8 cellular contexts compared by ENCODE assay signal in the genomic region with DNA sequence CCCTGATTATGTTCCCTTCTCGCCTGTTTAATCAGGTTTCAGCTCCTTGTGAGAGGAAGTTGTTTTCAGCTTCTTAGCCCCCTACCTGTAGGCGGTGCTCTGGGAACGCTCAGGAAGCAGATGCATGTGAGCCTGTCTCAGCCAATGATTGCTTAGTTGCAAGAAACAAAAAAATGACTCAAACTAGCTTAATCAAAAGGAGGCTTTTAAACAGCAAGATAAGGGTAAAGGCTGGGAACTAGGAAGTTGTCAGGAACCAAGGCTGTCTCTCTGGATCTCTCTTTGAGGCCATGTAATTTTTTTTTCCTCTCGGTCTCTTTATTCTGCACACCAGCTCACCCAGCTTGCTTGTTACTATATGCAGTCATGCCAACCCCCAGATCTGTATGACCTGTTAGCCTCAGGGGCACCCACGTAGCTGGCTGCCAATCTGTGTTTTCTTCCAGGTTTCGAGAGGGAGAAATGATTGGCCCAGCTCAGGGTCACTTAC.
DNase-seq lines count a peak whose midpoint lies in the region; ATAC-seq and TF ChIP-seq lines count a peak whose summit lies in the region.

No MANE protein-coding gene starts in this region.

- peak overlapping the region; percentile 52 for H3K27ac Mint-ChIP-seq in type B pancreatic cell

- H3K4me3 ChIP-seq in right cardiac atrium (ENCODE audit: low read length): no peak overlapping the region
- no peak overlapping the region for H3K4me3 ChIP-seq in effector memory CD4-positive, alpha-beta T cell (ENCODE audit: insufficient read depth, low read depth, low read length, poor library complexity, severe bottlenecking)

- peak; percentile 25 for DNase-seq in COR-L47 (lab: John Stamatoyannopoulos, UW)
- DNase-seq in activated effector memory CD4-positive, alpha-beta T cell treated with anti-CD3 and anti-CD28 coated beads, Interleukin-2, amount 50 U/mL, for 16 hours: peak; percentile 67
- peak; percentile 55 to 69 (median 60) for DNase-seq in right cardiac atrium
- no peak for DNase-seq in type B pancreatic cell (ENCODE audit: extremely low spot score, unreplicated experiment)
- no peak for DNase-seq in effector memory CD4-positive, alpha-beta T cell

- H3K27me3 ChIP-seq in right cardiac atrium (ENCODE audit: control insufficient read depth, insufficient read depth): no peaks in the 10 kb centered on the region
- H3K27me3 ChIP-seq in effector memory CD4-positive, alpha-beta T cell (replicated peaks; ENCODE audit: control insufficient read depth, insufficient read depth, low read length, poor library complexity, severe bottlenecking): no peaks in the 10 kb centered on the region

- TF ChIP-seq CTCF in type B pancreatic cell (conservative IDR thresholded peaks at IDR 0.05): peak; percentile 60

- no peaks in the 10 kb centered on the region for H3K27me3 Mint-ChIP-seq in type B pancreatic cell

- H3K27ac ChIP-seq in right cardiac atrium (ENCODE audit: low read length): peak overlapping the region; percentile 81
- H3K27ac ChIP-seq in effector memory CD4-positive, alpha-beta T cell (ENCODE audit: insufficient read depth, low read length, poor library complexity, severe bottlenecking): no peak overlapping the region

- H3K36me3 ChIP-seq in effector memory CD4-positive, alpha-beta T cell (ENCODE audit: control insufficient read depth, insufficient read depth, low read length): peaks cover 7% of the 10 kb centered on the region

- H3K9me3 ChIP-seq in right cardiac atrium (ENCODE audit: control insufficient read depth, low read length): no peaks in the 10 kb centered on the region
- H3K9me3 ChIP-seq in effector memory CD4-positive, alpha-beta T cell (ENCODE audit: control insufficient read depth, low read length): no peaks in the 10 kb centered on the region

- TF ChIP-seq EP300 in Ishikawa (IDR thresholded peaks at IDR 0.05; ENCODE audit: borderline replicate concordance): no peak

- H3K4me1 Mint-ChIP-seq in type B pancreatic cell (ENCODE audit: unreplicated experiment): peaks cover 21% of the 10 kb centered on the region

- 36% methylated on average over 6 of the region's 6 CpGs for WGBS in right cardiac atrium

- H3K4me3 Mint-ChIP-seq in type B pancreatic cell: no peak overlapping the region

- H3K4me1 ChIP-seq in right cardiac atrium (ENCODE audit: control insufficient read depth, insufficient read depth, low read length): peaks cover 7% of the 10 kb centered on the region
- H3K4me1 ChIP-seq in effector memory CD4-positive, alpha-beta T cell (ENCODE audit: control insufficient read depth, insufficient read depth, low read length, poor library complexity, severe bottlenecking): no peaks in the 10 kb centered on the region

- intact Hi-C loops in right cardiac atrium (cut with DNase I): loop anchor here in 3 of 4 donors (10.0 kb wide), 3 partner anchors 105 to 665 kb away; no protein-coding TSS in a partner anchor

- no peaks in the 10 kb centered on the region for H3K9me3 Mint-ChIP-seq in type B pancreatic cell

- peaks cover 23% of the 10 kb centered on the region for H3K36me3 Mint-ChIP-seq in type B pancreatic cell

- TF ChIP-seq RAD21 in Ishikawa (IDR thresholded peaks at IDR 0.05; ENCODE audit: low read depth): peak; percentile 46

- ATAC-seq in right cardiac atrium (peak; percentile 59 to 80), HG03095 (IDR thresholded peaks at IDR 0.05; ENCODE audit: unreplicated experiment) (no peak), HG03139 (IDR thresholded peaks at IDR 0.05; ENCODE audit: unreplicated experiment) (no peak)

TF ChIP-seq in Ishikawa, 13 proteins besides CTCF, POLR2A, EP300 and RAD21:
- TF ChIP-seq FOXM1 (IDR thresholded peaks at IDR 0.05; ENCODE audit: borderline replicate concordance, low read depth) (no peak), CREB1 (IDR thresholded peaks at IDR 0.05; ENCODE audit: low read depth) (no peak)
- TF ChIP-seq, protein P1, sequence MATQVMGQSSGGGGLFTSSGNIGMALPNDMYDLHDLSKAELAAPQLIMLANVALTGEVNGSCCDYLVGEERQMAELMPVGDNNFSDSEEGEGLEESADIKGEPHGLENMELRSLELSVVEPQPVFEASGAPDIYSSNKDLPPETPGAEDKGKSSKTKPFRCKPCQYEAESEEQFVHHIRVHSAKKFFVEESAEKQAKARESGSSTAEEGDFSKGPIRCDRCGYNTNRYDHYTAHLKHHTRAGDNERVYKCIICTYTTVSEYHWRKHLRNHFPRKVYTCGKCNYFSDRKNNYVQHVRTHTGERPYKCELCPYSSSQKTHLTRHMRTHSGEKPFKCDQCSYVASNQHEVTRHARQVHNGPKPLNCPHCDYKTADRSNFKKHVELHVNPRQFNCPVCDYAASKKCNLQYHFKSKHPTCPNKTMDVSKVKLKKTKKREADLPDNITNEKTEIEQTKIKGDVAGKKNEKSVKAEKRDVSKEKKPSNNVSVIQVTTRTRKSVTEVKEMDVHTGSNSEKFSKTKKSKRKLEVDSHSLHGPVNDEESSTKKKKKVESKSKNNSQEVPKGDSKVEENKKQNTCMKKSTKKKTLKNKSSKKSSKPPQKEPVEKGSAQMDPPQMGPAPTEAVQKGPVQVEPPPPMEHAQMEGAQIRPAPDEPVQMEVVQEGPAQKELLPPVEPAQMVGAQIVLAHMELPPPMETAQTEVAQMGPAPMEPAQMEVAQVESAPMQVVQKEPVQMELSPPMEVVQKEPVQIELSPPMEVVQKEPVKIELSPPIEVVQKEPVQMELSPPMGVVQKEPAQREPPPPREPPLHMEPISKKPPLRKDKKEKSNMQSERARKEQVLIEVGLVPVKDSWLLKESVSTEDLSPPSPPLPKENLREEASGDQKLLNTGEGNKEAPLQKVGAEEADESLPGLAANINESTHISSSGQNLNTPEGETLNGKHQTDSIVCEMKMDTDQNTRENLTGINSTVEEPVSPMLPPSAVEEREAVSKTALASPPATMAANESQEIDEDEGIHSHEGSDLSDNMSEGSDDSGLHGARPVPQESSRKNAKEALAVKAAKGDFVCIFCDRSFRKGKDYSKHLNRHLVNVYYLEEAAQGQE (IDR thresholded peaks at IDR 0.05; ENCODE audit: low read depth): no peak
TF ChIP-seq in Ishikawa: peak in this region for 0.

Comparison
In these comparisons a context has a peak if more than half of its experiments do, and no peak if none do; other contexts are left out.
1. DNase-seq: peak in COR-L47 (single experiment), activated effector memory CD4-positive, alpha-beta T cell treated with anti-CD3 and anti-CD28 coated beads, Interleukin-2, amount 50 U/mL, for 16 hours (single experiment) and right cardiac atrium (3 of 3); none in type B pancreatic cell (single experiment) and effector memory CD4-positive, alpha-beta T cell (0 of 3).
2. ATAC-seq: peak in right cardiac atrium (2 of 2); none in HG03095 (single experiment) and HG03139 (single experiment).